In genomic region chr3:141074529-141074928, GRCh38 we compare ENCODE assay signal across 28 cellular contexts. TPM values are rescaled to one million over a fixed set of nuclear protein-coding genes. Genes with fewer than 3 reads are reported as not detected.
DNase-seq lines count a peak whose midpoint lies in the region; ATAC-seq and TF ChIP-seq lines count a peak whose summit lies in the region.
"Had no signal": no experiment of that assay in that cellular context is flagged by ENCODE, and none has a peak within 500 bp of the region (broad histone marks: within the 10 kb centered on the region; RNA-seq: fewer than 3 reads in every experiment).

No MANE protein-coding gene starts in this region.

- no peaks in the 10 kb centered on the region for H3K36me3 ChIP-seq in GM23338 (ENCODE audit: insufficient read depth)
- no peaks in the 10 kb centered on the region for H3K36me3 ChIP-seq in iPS-18a (ENCODE audit: control insufficient read depth, low read depth, low read length)
- H3K36me3 ChIP-seq in neuron (ENCODE audit: insufficient read depth, low read length) = no peaks in the 10 kb centered on the region
- H3K36me3 ChIP-seq in esophagus squamous epithelium = no peaks in the 10 kb centered on the region
- no peaks in the 10 kb centered on the region for H3K36me3 ChIP-seq in right atrium auricular region
- H3K36me3 ChIP-seq: HAP-1, heart left ventricle, Peyer's patch, uterus had no signal

- peaks cover 30% of the 10 kb centered on the region for H3K27me3 Mint-ChIP-seq in GM23338 (ENCODE audit: insufficient read depth, low read depth, poor library complexity)
- H3K27me3 Mint-ChIP-seq: activated CD8-positive, alpha-beta T cell treated with anti-CD3 and anti-CD28 coated beads for 36 hours had no signal

- peaks cover 87% of the 10 kb centered on the region for H3K4me1 Mint-ChIP-seq in GM23338

- peak; percentile 84 for DNase-seq in GM23338 (ENCODE audit: low spot score)
- DNase-seq in NCI-H69 (lab: John Stamatoyannopoulos, UW) = peak; percentile 18
- no peak for DNase-seq in esophagus squamous epithelium (lab: John Stamatoyannopoulos, UW)
- no peak for DNase-seq in right atrium auricular region (ENCODE audit: low spot score)
- DNase-seq: activated CD4-positive, alpha-beta T cell treated with anti-CD3 and anti-CD28 coated beads for 1 hour; activated CD8-positive, alpha-beta T cell treated with anti-CD3 and anti-CD28 coated beads for 36 hours; activated gamma-delta T cell; C1 segment of cervical spinal cord; DND-41; heart left ventricle; IMR-90; NCI-H1105 treated with DMSO at 0.1 percent for 48 hours; NCI-H524 treated with DMSO at 0.1 percent for 48 hours; Peyer's patch; retina; SJCRH30; stimulated activated CD4-positive, alpha-beta T cell treated with anti-CD3 and anti-CD28 coated beads, Interleukin-2, amount 100 ng/mL, for 48 hours; T-helper 1 cell; uterus had no signal

- H3K27me3 ChIP-seq in GM23338 (ENCODE audit: insufficient read depth) (no peaks in the 10 kb centered on the region), iPS-18a (ENCODE audit: control insufficient read depth, insufficient read depth, low read length) (peaks cover 23% of the 10 kb centered on the region), neuron (ENCODE audit: insufficient read depth, low read length) (no peaks in the 10 kb centered on the region), esophagus squamous epithelium (peaks cover 0 to 50% (median 0%) of the 10 kb centered on the region in 4 donors), right atrium auricular region (no peaks in the 10 kb centered on the region)
- H3K27me3 ChIP-seq: heart left ventricle, Peyer's patch, SJCRH30, uterus had no signal

- intact Hi-C loops in esophagus squamous epithelium (cut with DNase I) = no loop called here

- WGBS in esophagus squamous epithelium, 2 donors = 80 to 89% methylated on average over 3 to 9 of the region's 9 CpGs

- peaks cover 15% of the 10 kb centered on the region for H3K79me2 ChIP-seq in GM23338 (replicated peaks; ENCODE audit: insufficient read depth)

- H3K9me3 ChIP-seq in iPS-18a (ENCODE audit: control insufficient read depth, low read depth, low read length) (no peaks in the 10 kb centered on the region), neuron (ENCODE audit: low read length) (no peaks in the 10 kb centered on the region), esophagus squamous epithelium (no peaks in the 10 kb centered on the region), right atrium auricular region (no peaks in the 10 kb centered on the region)
- H3K9me3 ChIP-seq: HAP-1, heart left ventricle, Peyer's patch, SJCRH30, uterus had no signal

- no peak overlapping the region for H2AFZ ChIP-seq in GM23338
- H2AFZ ChIP-seq in neuron (ENCODE audit: low read depth, low read length) = no peak overlapping the region

- no peaks in the 10 kb centered on the region for H4K20me1 ChIP-seq in GM23338 (replicated peaks; ENCODE audit: insufficient read depth)

- H3K36me3 Mint-ChIP-seq in GM23338 (ENCODE audit: low read depth) = peaks cover 4% of the 10 kb centered on the region
- H3K36me3 Mint-ChIP-seq: stimulated activated memory B cell treated with anti-CD40 and anti-IgM and Interleukin-4, amounts not matched to agents 10 μg/mL and 1 μg/mL and 100 μg/mL, for 72 hours had no signal

- peak overlapping the region; percentile 26; the same call in 2 of the 3 replicates for H3K4me3 Mint-ChIP-seq in GM23338
- H3K4me3 Mint-ChIP-seq: activated CD8-positive, alpha-beta T cell treated with anti-CD3 and anti-CD28 coated beads for 36 hours; stimulated activated memory B cell treated with anti-CD40 and anti-IgM and Interleukin-4, amounts not matched to agents 10 μg/mL and 1 μg/mL and 100 μg/mL, for 72 hours had no signal

- H3K4me1 ChIP-seq in GM23338 (ENCODE audit: insufficient read depth) (peaks cover 83% of the 10 kb centered on the region), iPS-18a (ENCODE audit: control insufficient read depth, low read depth, low read length) (peaks cover 83% of the 10 kb centered on the region), neuron (ENCODE audit: insufficient read depth, low read length) (peaks cover 92% of the 10 kb centered on the region), esophagus squamous epithelium (peaks cover 11 to 20% (median 14%) of the 10 kb centered on the region in 3 donors), right atrium auricular region (peaks cover 0 to 33% of the 10 kb centered on the region in 2 donors)
- H3K4me1 ChIP-seq: uterus had no signal

- H3F3A ChIP-seq in GM23338 (replicated peaks; ENCODE audit: low read depth) = peaks cover 11% of the 10 kb centered on the region

- TF ChIP-seq POLR2A in esophagus squamous epithelium (IDR thresholded peaks at IDR 0.05) = no peak

- ATAC-seq in GM23338 = peak; percentile 37
- no peak for ATAC-seq in GM21825 (IDR thresholded peaks at IDR 0.05; ENCODE audit: unreplicated experiment)
- ATAC-seq: activated CD8-positive, alpha-beta T cell treated with anti-CD3 and anti-CD28 coated beads for 36 hours; GM12878; heart left ventricle; stimulated activated memory B cell treated with anti-CD40 and anti-IgM and Interleukin-4, amounts not matched to agents 10 μg/mL and 1 μg/mL and 100 μg/mL, for 72 hours had no signal

- no peaks in the 10 kb centered on the region for H3K9me2 ChIP-seq in GM23338 (ENCODE audit: insufficient read depth)

- TF ChIP-seq CTCF in GM23338 (conservative IDR thresholded peaks at IDR 0.05; ENCODE audit: low read depth in 2 of 2) = no peak
- no peak for TF ChIP-seq CTCF in esophagus squamous epithelium (IDR thresholded peaks at IDR 0.05)
- no peak for TF ChIP-seq CTCF in right atrium auricular region (IDR thresholded peaks at IDR 0.05)

- H3K27ac ChIP-seq in GM23338 (ENCODE audit: low read depth) = peak overlapping the region; percentile 86
- H3K27ac ChIP-seq in iPS-18a (ENCODE audit: low read length) = no peak overlapping the region
- no peak overlapping the region for H3K27ac ChIP-seq in esophagus squamous epithelium
- H3K27ac ChIP-seq in right atrium auricular region = no peak overlapping the region
- H3K27ac ChIP-seq: epithelial cell of prostate, heart left ventricle, Peyer's patch, SJCRH30, uterus had no signal

- H3K9ac ChIP-seq in iPS-18a (ENCODE audit: low read length) = no peak overlapping the region

- peak overlapping the region; percentile 28 for H3K4me2 ChIP-seq in GM23338

- no peaks in the 10 kb centered on the region; the same call in 2 of the 3 replicates for H3K9me3 Mint-ChIP-seq in GM23338
- H3K9me3 Mint-ChIP-seq: activated CD8-positive, alpha-beta T cell treated with anti-CD3 and anti-CD28 coated beads for 36 hours; stimulated activated memory B cell treated with anti-CD40 and anti-IgM and Interleukin-4, amounts not matched to agents 10 μg/mL and 1 μg/mL and 100 μg/mL, for 72 hours had no signal

- H3K4me3 ChIP-seq in GM23338 (no peak overlapping the region), iPS-18a (ENCODE audit: low read length) (peak overlapping the region; percentile 4), neuron (ENCODE audit: low read length) (peak overlapping the region; percentile 0), esophagus squamous epithelium (no peak overlapping the region), right atrium auricular region (no peak overlapping the region)
- H3K4me3 ChIP-seq: GM12878, HAP-1, heart left ventricle, Peyer's patch, SJCRH30, uterus had no signal

- peak overlapping the region; percentile 73 for H3K27ac Mint-ChIP-seq in GM23338
- H3K27ac Mint-ChIP-seq: activated CD8-positive, alpha-beta T cell treated with anti-CD3 and anti-CD28 coated beads for 36 hours; stimulated activated memory B cell treated with anti-CD40 and anti-IgM and Interleukin-4, amounts not matched to agents 10 μg/mL and 1 μg/mL and 100 μg/mL, for 72 hours had no signal

TF ChIP-seq in GM23338, 12 proteins besides CTCF, POLR2A, EP300 and RAD21 (continues in another document):
- TF ChIP-seq EZH2phosphoT487 (IDR thresholded peaks at IDR 0.05; ENCODE audit: unreplicated experiment) = no peak

RNA-seq across cellular contexts. Expression of gene SPSB4, which starts 23.4 kb away (rescaled TPM):
- total RNA-seq in GM23338 (2014; rRNA removed; shearing (Covaris generic)) = 20.1 and 25.9 TPM in 2 replicates
- polyA plus RNA-seq in GM23338 (2016; fragmentation: Nextera tagmentation; extraction: Ambion mirVana) = 6.6 and 6.7 TPM in 2 replicates
- not detected for total RNA-seq in esophagus squamous epithelium
- total RNA-seq in right atrium auricular region = 1 to 10 TPM; 1.8 to 6.9 TPM
- total RNA-seq: activated CD8-positive, alpha-beta T cell treated with anti-CD3 and anti-CD28 coated beads for 36 hours; GM12878; IMR-90 had no signal
- polyA plus RNA-seq: AG04450, GM12878, IMR-90, keratinocyte had no signal

Comparison
In these comparisons a context has a peak if more than half of its experiments do, and no peak if none do; other contexts are left out.
1. DNase-seq: peak in GM23338 (single experiment) and NCI-H69 (single experiment); none in esophagus squamous epithelium (single experiment) and right atrium auricular region (single experiment).
2. H3K4me3 ChIP-seq: peak in iPS-18a (single experiment) and neuron (single experiment); none in GM23338 (single experiment), esophagus squamous epithelium (0 of 4) and right atrium auricular region (0 of 2).